ENCODE assay signal across 14 cellular contexts in the genomic region with DNA sequence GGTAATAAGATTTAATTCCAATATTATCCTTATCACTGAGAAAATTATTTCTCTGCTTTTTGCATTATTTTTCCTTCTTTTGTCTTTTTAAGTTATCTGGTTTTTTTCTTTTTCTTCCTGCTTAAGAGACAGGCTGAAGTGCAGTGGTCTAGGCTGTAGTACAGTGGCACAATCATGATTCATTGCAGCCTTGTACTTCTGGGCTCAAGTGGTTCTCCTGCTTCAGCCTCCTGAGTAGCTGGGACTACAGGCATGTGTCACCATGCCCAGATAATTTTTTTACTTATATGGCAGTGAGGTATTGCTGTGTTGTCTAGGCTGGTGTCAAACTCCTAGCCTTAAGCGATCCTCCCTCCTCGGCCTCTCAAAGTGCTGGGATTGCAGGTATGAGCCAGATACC.
DNase-seq lines count a peak whose midpoint lies in the region; ATAC-seq and TF ChIP-seq lines count a peak whose summit lies in the region.
"Had no signal": no experiment of that assay in that cellular context is flagged by ENCODE, and none has a peak within 500 bp of the region (broad histone marks: within the 10 kb centered on the region; RNA-seq: fewer than 3 reads in every experiment).

No MANE protein-coding gene starts in this region.

- H3K27ac ChIP-seq in substantia nigra (ENCODE audit: low read depth, low read length, poor library complexity, severe bottlenecking) = peak overlapping the region; percentile 29
- no peak overlapping the region for H3K27ac ChIP-seq in neural progenitor cell
- H3K27ac ChIP-seq: A549 had no signal

- no peaks in the 10 kb centered on the region for H3K27me3 Mint-ChIP-seq in activated CD4-positive, alpha-beta T cell treated with anti-CD3 and anti-CD28 coated beads for 36 hours
- no peaks in the 10 kb centered on the region for H3K27me3 Mint-ChIP-seq in neural progenitor cell (ENCODE audit: insufficient read depth, low read depth)

- no peak overlapping the region for H3K27ac Mint-ChIP-seq in activated CD4-positive, alpha-beta T cell treated with anti-CD3 and anti-CD28 coated beads for 36 hours
- H3K27ac Mint-ChIP-seq in neural progenitor cell = no peak overlapping the region
- H3K27ac Mint-ChIP-seq: CD8-positive, alpha-beta T cell; HFFc6 had no signal

- no peaks in the 10 kb centered on the region for H3F3A ChIP-seq in neural progenitor cell (ENCODE audit: low read depth)

- no peak overlapping the region for H3K9ac ChIP-seq in neural progenitor cell

- no peak overlapping the region for H3K4me3 Mint-ChIP-seq in activated CD4-positive, alpha-beta T cell treated with anti-CD3 and anti-CD28 coated beads for 36 hours
- no peak overlapping the region for H3K4me3 Mint-ChIP-seq in neural progenitor cell
- H3K4me3 Mint-ChIP-seq: CD14-positive monocyte; CD8-positive, alpha-beta T cell; HFFc6 had no signal

- no peaks in the 10 kb centered on the region for H3K9me3 Mint-ChIP-seq in activated CD4-positive, alpha-beta T cell treated with anti-CD3 and anti-CD28 coated beads for 36 hours (ENCODE audit: low read depth)
- no peaks in the 10 kb centered on the region for H3K9me3 Mint-ChIP-seq in neural progenitor cell
- H3K9me3 Mint-ChIP-seq: CD14-positive monocyte; CD8-positive, alpha-beta T cell; HFFc6 had no signal

- peaks cover 4% of the 10 kb centered on the region for H3K36me3 ChIP-seq in neural progenitor cell

- DNase-seq in HT1080 (ENCODE audit: low read depth) = peak; percentile 28
- DNase-seq in RKO (ENCODE audit: low spot score) = peak; percentile 16
- peak; percentile 18 for DNase-seq in epithelial cell of esophagus (ENCODE audit: low read depth)
- no peak for DNase-seq in substantia nigra (lab: John Stamatoyannopoulos, UW)
- no peak for DNase-seq in activated CD4-positive, alpha-beta T cell treated with anti-CD3 and anti-CD28 coated beads for 36 hours
- no peak for DNase-seq in neural progenitor cell (ENCODE audit: low spot score)
- DNase-seq: CD8-positive, alpha-beta T cell; COR-L47; GF-D8; HCEC 1CT; HFFc6 had no signal

- no peak overlapping the region for H2AFZ ChIP-seq in neural progenitor cell (replicated peaks)

- peaks cover 25% of the 10 kb centered on the region for H3K4me1 Mint-ChIP-seq in activated CD4-positive, alpha-beta T cell treated with anti-CD3 and anti-CD28 coated beads for 36 hours
- no peaks in the 10 kb centered on the region for H3K4me1 Mint-ChIP-seq in neural progenitor cell

- no peak overlapping the region for H3K4me2 ChIP-seq in neural progenitor cell
- H3K4me2 ChIP-seq: A549 had no signal

- intact Hi-C loops in activated CD4-positive, alpha-beta T cell treated with anti-CD3 and anti-CD28 coated beads for 36 hours (cut with DNase I, micrococcal nuclease) = no loop called here

- H3K36me3 Mint-ChIP-seq in activated CD4-positive, alpha-beta T cell treated with anti-CD3 and anti-CD28 coated beads for 36 hours (ENCODE audit: low read depth) = peaks cover 8% of the 10 kb centered on the region
- no peaks in the 10 kb centered on the region for H3K36me3 Mint-ChIP-seq in neural progenitor cell

- H3K4me1 ChIP-seq in neural progenitor cell = no peaks in the 10 kb centered on the region
- H3K4me1 ChIP-seq: A549 had no signal

- H3K27me3 ChIP-seq in neural progenitor cell = no peaks in the 10 kb centered on the region

- CTCF ChIA-PET in activated CD4-positive, alpha-beta T cell treated with anti-CD3 and anti-CD28 coated beads for 36 hours (lab: Charles Lee) = no interaction called here

- H3K79me2 ChIP-seq in neural progenitor cell (ENCODE audit: low read depth) = no peaks in the 10 kb centered on the region

- H3K4me3 ChIP-seq in epithelial cell of esophagus (ENCODE audit: low read length) (no peak overlapping the region), neural progenitor cell (no peak overlapping the region)
- H3K4me3 ChIP-seq: A549 had no signal

- H3K9me3 ChIP-seq in neural progenitor cell (ENCODE audit: low read depth) = no peaks in the 10 kb centered on the region
- H3K9me3 ChIP-seq: A549 had no signal

- no peaks in the 10 kb centered on the region for H4K20me1 ChIP-seq in neural progenitor cell (ENCODE audit: low read depth)

- no peak for ATAC-seq in activated CD4-positive, alpha-beta T cell treated with anti-CD3 and anti-CD28 coated beads for 36 hours
- ATAC-seq: A549; CD8-positive, alpha-beta T cell; HepG2 had no signal

- TF ChIP-seq CTCF in epithelial cell of esophagus (IDR thresholded peaks at IDR 0.05; ENCODE audit: insufficient read depth, low read depth, low read length, missing control alignments) (no peak), neural progenitor cell (IDR thresholded peaks at IDR 0.05) (no peak)

- POLR2A ChIA-PET in activated CD4-positive, alpha-beta T cell treated with anti-CD3 and anti-CD28 coated beads for 36 hours (lab: Charles Lee) = no interaction called here

Comparison
In these comparisons a context has a peak if more than half of its experiments do, and no peak if none do; other contexts are left out.
1. DNase-seq: peak in HT1080 (single experiment), RKO (single experiment) and epithelial cell of esophagus (single experiment); none in substantia nigra (0 of 49), activated CD4-positive, alpha-beta T cell treated with anti-CD3 and anti-CD28 coated beads for 36 hours (single experiment) and neural progenitor cell (single experiment).